In the genomic region with DNA sequence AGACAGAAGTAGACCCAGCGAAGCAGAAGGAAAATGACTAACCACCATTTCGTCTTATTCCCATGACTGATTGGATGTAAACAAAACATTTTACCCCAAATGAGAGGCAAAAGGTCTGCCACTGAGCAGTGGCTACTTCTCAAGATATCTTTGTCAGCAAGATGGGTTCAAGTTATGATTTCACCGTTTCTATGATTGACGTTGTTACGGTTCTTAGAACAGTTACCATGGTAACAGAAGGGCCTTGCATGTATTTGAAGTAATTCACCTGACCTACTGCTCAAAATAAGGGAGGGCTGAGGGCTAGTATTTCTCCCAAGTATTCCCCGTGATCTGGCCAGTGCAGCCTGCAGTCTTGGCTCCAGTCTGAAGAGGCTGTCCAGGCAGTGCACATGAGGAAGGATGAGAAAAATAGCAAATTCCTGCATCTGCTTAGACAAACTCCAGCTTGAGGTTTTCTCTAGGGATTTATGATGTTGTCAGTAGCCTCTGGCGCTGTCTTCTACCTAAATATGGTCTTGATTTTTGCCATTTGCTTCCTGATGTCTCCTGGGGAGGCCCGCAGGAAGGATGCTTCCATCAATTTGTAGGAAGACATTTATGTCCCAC, we compare ENCODE assay signal across 21 cellular contexts.
"Had no signal": no experiment of that assay in that cellular context is flagged by ENCODE, and none has a peak within 500 bp of the region (broad histone marks: within the 10 kb centered on the region; RNA-seq: fewer than 3 reads in every experiment).

No MANE protein-coding gene starts in this region.

- H3K27me3 ChIP-seq: adrenal gland, ascending aorta, brain microvascular endothelial cell, foreskin keratinocyte, hepatocyte, right atrium auricular region, tibial nerve had no signal

- H3K79me2 ChIP-seq: hepatocyte had no signal

- H3K4me2 ChIP-seq: hepatocyte had no signal

- H3K36me3 ChIP-seq: adrenal gland, ascending aorta, brain microvascular endothelial cell, left ventricle myocardium inferior, right atrium auricular region, tibial nerve had no signal

- H3K4me1 ChIP-seq: adrenal gland, ascending aorta, foreskin keratinocyte, right atrium auricular region, tibial nerve had no signal

- H2AFZ ChIP-seq: hepatocyte had no signal

- H3K4me3 ChIP-seq: adrenal gland, ascending aorta, hepatocyte, left ventricle myocardium inferior, right atrium auricular region, tibial nerve had no signal

- DNase-seq: activated CD8-positive, alpha-beta memory T cell treated with anti-CD3 and anti-CD28 coated beads for 24 hours; activated CD8-positive, alpha-beta memory T cell treated with anti-CD3 and anti-CD28 coated beads, Interleukin-2, amount 50 U/mL, for 4 hours; activated naive CD4-positive, alpha-beta T cell; activated T-cell treated with anti-CD3 and anti-CD28 coated beads, Interleukin-2, amount 50 U/mL, for 24 hours; adrenal gland; brain microvascular endothelial cell; central memory CD4-positive, alpha-beta T cell; dermis blood vessel endothelial cell; effector CD8-positive, alpha-beta T cell; erythroblast; foreskin keratinocyte; immature natural killer cell; left ventricle myocardium inferior; naive thymus-derived CD4-positive, alpha-beta T cell; stimulated activated CD4-positive, alpha-beta T cell treated with anti-CD3 and anti-CD28 coated beads, Interleukin-12 subunit alpha, Interleukin-12 subunit beta, amount 100 ng/mL, for 4 hours; stimulated activated naive CD8-positive, alpha-beta T cell treated with anti-CD3 and anti-CD28 coated beads, Interleukin-15, amount 100 ng/mL, for 72 hours; T1000 had no signal

- H3K9me3 ChIP-seq: adrenal gland, ascending aorta, left ventricle myocardium inferior, right atrium auricular region, tibial nerve had no signal

- H3K27ac ChIP-seq: adrenal gland, ascending aorta, brain microvascular endothelial cell, foreskin keratinocyte, hepatocyte, left ventricle myocardium inferior, right atrium auricular region, tibial nerve had no signal
